In the genomic region with DNA sequence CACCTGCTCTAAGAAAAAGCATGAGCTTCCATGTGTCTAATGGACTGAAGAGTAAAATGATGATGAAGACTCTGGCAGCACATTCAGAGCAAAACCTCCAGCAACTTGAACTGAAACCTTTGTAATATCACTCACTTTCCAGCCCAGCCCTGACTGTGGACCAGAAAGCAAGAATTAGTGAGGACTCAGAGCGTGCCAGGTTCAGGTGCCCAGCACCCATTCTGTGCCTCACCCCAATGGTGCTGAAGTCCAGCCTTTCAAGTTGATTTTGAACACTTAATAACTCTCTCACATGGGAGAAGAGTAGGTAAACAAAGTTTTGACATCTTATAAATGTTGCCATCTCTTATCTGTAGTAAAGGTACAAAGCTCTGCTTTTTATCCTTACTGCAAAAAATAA, we compare ENCODE assay signal across 8 cellular contexts.
"Had no signal": no experiment of that assay in that cellular context is flagged by ENCODE, and none has a peak within 500 bp of the region (broad histone marks: within the 10 kb centered on the region; RNA-seq: fewer than 3 reads in every experiment).

No MANE protein-coding gene starts in this region.

- DNase-seq: H9, HCEC 1CT had no signal

- H3K27ac ChIP-seq: HL-60 had no signal

- FAIRE-seq: H1, H54, HepG2 had no signal

- H3K4me3 Mint-ChIP-seq: GM23338, H9, IgD-negative memory B cell had no signal

- H3K4me1 Mint-ChIP-seq: IgD-negative memory B cell had no signal

- H3K9me3 Mint-ChIP-seq: GM23338, H9 had no signal

- ATAC-seq: GM23338, HepG2 had no signal

- H3K4me3 ChIP-seq: GM23338 had no signal

- H3K27ac Mint-ChIP-seq: GM23338, H9 had no signal
